Comparison of ENCODE assay signal across 16 cellular contexts in the genomic region with DNA sequence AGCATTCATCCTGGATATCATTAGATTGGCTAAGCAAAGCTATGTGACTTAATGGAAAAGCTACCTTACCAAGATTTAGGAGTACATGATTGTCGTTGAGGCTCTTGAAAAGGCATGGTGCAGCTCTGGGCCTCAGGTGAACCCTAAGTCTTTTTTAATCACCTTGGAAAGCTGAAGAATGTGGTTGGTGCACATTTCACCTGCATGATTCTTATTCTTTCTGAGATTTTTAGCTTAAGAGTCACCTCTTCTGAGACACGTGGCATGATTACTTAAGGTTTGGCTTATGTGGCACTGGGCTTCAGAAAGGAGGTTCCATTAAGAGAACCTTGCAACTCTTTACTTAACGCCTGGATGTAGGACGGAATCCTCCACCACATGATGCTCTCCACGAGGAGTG.
DNase-seq lines count a peak whose midpoint lies in the region; ATAC-seq, FAIRE-seq and TF ChIP-seq lines count a peak whose summit lies in the region.
"Had no signal": no experiment of that assay in that cellular context is flagged by ENCODE, and none has a peak within 500 bp of the region (broad histone marks: within the 10 kb centered on the region; RNA-seq: fewer than 3 reads in every experiment).

No MANE protein-coding gene starts in this region.

- TF ChIP-seq RAD21 in Ishikawa (IDR thresholded peaks at IDR 0.05; ENCODE audit: low read depth), result no peak

- H3K27ac ChIP-seq in left lung, result no peak overlapping the region
- no peak overlapping the region for H3K27ac ChIP-seq in upper lobe of right lung
- H3K27ac ChIP-seq: BLaER1 treated with 17β-estradiol and CSF1 and Interleukin-3, amounts not matched to agents 10 nM and 100 nM had no signal

- H3K9me3 ChIP-seq in left lung (peaks cover 0 to 9% of the 10 kb centered on the region in 2 donors), upper lobe of right lung (no peaks in the 10 kb centered on the region)

- H3K36me3 ChIP-seq in bronchial epithelial cell (ENCODE audit: control insufficient read depth, insufficient read depth, low read length) (no peaks in the 10 kb centered on the region), left lung (no peaks in the 10 kb centered on the region), upper lobe of right lung (no peaks in the 10 kb centered on the region)
- H3K36me3 ChIP-seq: BLaER1 treated with 17β-estradiol and CSF1 and Interleukin-3, amounts not matched to agents 10 nM and 100 nM had no signal

- H3K27me3 ChIP-seq in bronchial epithelial cell (ENCODE audit: control insufficient read depth, insufficient read depth, low read length) (no peaks in the 10 kb centered on the region), left lung (no peaks in the 10 kb centered on the region), upper lobe of right lung (no peaks in the 10 kb centered on the region)
- H3K27me3 ChIP-seq: BLaER1 treated with 17β-estradiol and CSF1 and Interleukin-3, amounts not matched to agents 10 nM and 100 nM had no signal

- peak; percentile 70 for ATAC-seq in left lung
- peak; percentile 30 for ATAC-seq in upper lobe of right lung
- ATAC-seq in HG03378 (IDR thresholded peaks at IDR 0.05; ENCODE audit: unreplicated experiment), result no peak
- ATAC-seq: CD8-positive, alpha-beta T cell; GM23338; HepG2 had no signal

- FAIRE-seq in bronchial epithelial cell (lab: Jason Lieb, UNC), result no peak
- FAIRE-seq: H54, HepG2 had no signal

- no peaks in the 10 kb centered on the region for H3K4me1 ChIP-seq in left lung
- no peaks in the 10 kb centered on the region for H3K4me1 ChIP-seq in upper lobe of right lung
- H3K4me1 ChIP-seq: BLaER1 treated with 17β-estradiol and CSF1 and Interleukin-3, amounts not matched to agents 10 nM and 100 nM had no signal

- peak; percentile 47 for DNase-seq in bronchial epithelial cell (ENCODE audit: low read depth)
- DNase-seq in left lung, result no peak
- DNase-seq in upper lobe of right lung, result no peak
- DNase-seq in stimulated activated CD4-positive, alpha-beta T cell treated with anti-CD3 and anti-CD28 coated beads, Interleukin-15, amount 100 ng/mL, for 24 hours, result no peak
- DNase-seq in RKO (ENCODE audit: low spot score), result no peak
- DNase-seq: Calu3; CD8-positive, alpha-beta T cell; DMS79 treated with DMSO at 0.1 percent for 48 hours; GF-D8; HCEC 1CT had no signal

- H3K4me3 ChIP-seq in bronchial epithelial cell (ENCODE audit: low read depth, low read length) (no peak overlapping the region), left lung (no peak overlapping the region), upper lobe of right lung (no peak overlapping the region)
- H3K4me3 ChIP-seq: BLaER1 treated with 17β-estradiol and CSF1 and Interleukin-3, amounts not matched to agents 10 nM and 100 nM; GM23338 had no signal

- no peak for TF ChIP-seq EP300 in Ishikawa (IDR thresholded peaks at IDR 0.05; ENCODE audit: borderline replicate concordance)

- TF ChIP-seq CTCF in bronchial epithelial cell (IDR thresholded peaks at IDR 0.05; ENCODE audit: insufficient read depth, low read length, severe bottlenecking) (no peak), left lung (IDR thresholded peaks at IDR 0.05) (no peak), upper lobe of right lung (IDR thresholded peaks at IDR 0.05) (no peak)

- intact Hi-C loops in left lung (cut with DNase I), result no loop called here
- intact Hi-C loops in upper lobe of right lung (cut with DNase I), result no loop called here

TF ChIP-seq in Ishikawa, 13 proteins besides CTCF, POLR2A, EP300 and RAD21:
- TF ChIP-seq MAX (IDR thresholded peaks at IDR 0.05) (peak; percentile 50; the same call in 1 of the 2 replicates), TEAD4 (IDR thresholded peaks at IDR 0.05) (peak; percentile 68; the same call in 1 of the 2 replicates), TCF12 (IDR thresholded peaks at IDR 0.05; ENCODE audit: low read depth) (no peak), USF1 (IDR thresholded peaks at IDR 0.05) (peak; percentile 25; the same call in 1 of the 2 replicates)
TF ChIP-seq in Ishikawa: peak in this region for 3.
